In the genomic region with DNA sequence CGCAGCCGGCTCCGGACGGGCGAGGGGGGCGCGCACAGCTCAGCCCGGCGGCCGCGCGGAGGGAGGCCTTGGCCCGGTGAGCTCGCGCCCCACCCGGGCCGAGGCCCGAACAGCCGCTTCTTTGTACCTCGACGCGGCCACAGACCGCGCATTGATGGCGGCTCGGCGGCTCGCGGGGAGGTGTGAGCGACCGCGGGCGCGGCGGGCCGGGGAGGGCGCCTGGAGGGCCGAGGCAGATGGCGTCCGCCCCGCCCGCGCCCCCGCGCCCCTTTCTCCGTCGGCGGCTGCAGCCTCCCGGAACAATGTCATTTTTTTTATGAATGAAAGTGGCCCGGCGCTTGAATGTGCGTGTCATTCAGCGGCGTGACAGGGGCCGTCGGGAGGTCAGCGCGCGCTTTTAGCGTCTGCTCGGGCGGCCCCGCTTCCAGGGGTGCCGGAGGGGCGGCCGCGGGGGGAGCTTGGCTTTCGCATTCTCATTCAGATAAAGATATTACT, we compare ENCODE assay signal across 7 cellular contexts. TPM values are rescaled to one million over a fixed set of nuclear protein-coding genes. Genes with fewer than 3 reads are reported as not detected.
DNase-seq lines count a peak whose midpoint lies in the region; ATAC-seq and TF ChIP-seq lines count a peak whose summit lies in the region.

No MANE protein-coding gene starts in this region.

- DNase-seq in HCT116 (ENCODE audit: low read depth, low spot score) (no peak), SK-N-MC (ENCODE audit: low read depth, low spot score) (no peak), NCI-H2227 treated with DMSO at 0.1 percent for 48 hours (lab: John Stamatoyannopoulos, UW) (no peak), NCI-H2029 treated with DMSO at 0.1 percent for 48 hours (lab: John Stamatoyannopoulos, UW) (no peak)

- RAD21 ChIA-PET in HCT116 (lab: Charles Lee; ENCODE audit: low non-redundant PET in 1 of 2, low total read pairs in 2 of 2, uncharacterized antibody in 2 of 2, unreplicated experiment in 2 of 2) = no interaction called here

- H3K4me1 ChIP-seq in HCT116 (ENCODE audit: control insufficient read depth in 1 of 2, insufficient read depth in 2 of 2, low read length in 2 of 2) = peaks cover 6 to 19% of the 10 kb centered on the region in 2 experiments; a peak in 3 of 4 replicates
- H3K4me1 ChIP-seq in iPS-18a (ENCODE audit: control insufficient read depth, low read depth, low read length) = no peaks in the 10 kb centered on the region
- H3K4me1 ChIP-seq in skeletal muscle satellite cell (ENCODE audit: control insufficient read depth, insufficient read depth, low read length) = peaks cover 7% of the 10 kb centered on the region

- intact Hi-C loops in HCT116 (cut with micrococcal nuclease) = no loop called here

- ATAC-seq in HCT116 (peak; percentile 16), GM18498 (IDR thresholded peaks at IDR 0.05; ENCODE audit: unreplicated experiment) (no peak)

- H4K20me1 ChIP-seq in HCT116 (ENCODE audit: insufficient read depth) = no peaks in the 10 kb centered on the region

- POLR2A ChIA-PET in HCT116 (lab: Charles Lee) = interaction anchor here (1.7 kb wide), 1 partner anchor 27 kb away, joined by 5 read pairs; no protein-coding TSS in a partner anchor

- H3K4me2 ChIP-seq in HCT116 (ENCODE audit: low read length) (peak overlapping the region; percentile 98), skeletal muscle satellite cell (ENCODE audit: low read length) (peak overlapping the region; percentile 83)

- CTCF ChIA-PET in HCT116 (lab: Charles Lee) = interaction anchor here (0.6 to 0.7 kb wide), 2 partner anchors 10 to 254 kb away, joined by 3 to 4 read pairs; no protein-coding TSS in a partner anchor

- peak overlapping the region; percentile 61 to 80 for H3K4me3 ChIP-seq in HCT116 (replicated peaks in 1 of 2; ENCODE audit: low read depth in 1 of 2, low read length in 2 of 2)
- H3K4me3 ChIP-seq in SK-N-MC = peak overlapping the region; percentile 94
- H3K4me3 ChIP-seq in iPS-18a (ENCODE audit: low read length) = peak overlapping the region; percentile 69
- H3K4me3 ChIP-seq in skeletal muscle satellite cell (ENCODE audit: low read length) = no peak overlapping the region

- H3K9me3 ChIP-seq in HCT116 (ENCODE audit: control insufficient read depth in 1 of 2, insufficient read depth in 1 of 2, low read depth in 1 of 2, low read length in 2 of 2) = no peaks in the 10 kb centered on the region
- no peaks in the 10 kb centered on the region for H3K9me3 ChIP-seq in SK-N-MC (ENCODE audit: low read depth, low read length)
- no peaks in the 10 kb centered on the region for H3K9me3 ChIP-seq in iPS-18a (ENCODE audit: control insufficient read depth, low read depth, low read length)
- H3K9me3 ChIP-seq in skeletal muscle satellite cell (replicated peaks; ENCODE audit: low read length) = no peaks in the 10 kb centered on the region

- BruUV-seq in HCT116 (replicated peaks; lab: Mats Ljungman, UMichigan) = no TSS peak

- peaks cover 0 to 4% of the 10 kb centered on the region in 2 experiments; a peak in 1 of 4 replicates for H3K36me3 ChIP-seq in HCT116 (ENCODE audit: control insufficient read depth in 1 of 2, insufficient read depth in 2 of 2, low read length in 2 of 2)
- no peaks in the 10 kb centered on the region for H3K36me3 ChIP-seq in SK-N-MC (ENCODE audit: insufficient read depth, low read length)
- H3K36me3 ChIP-seq in iPS-18a (ENCODE audit: control insufficient read depth, low read depth, low read length) = no peaks in the 10 kb centered on the region
- no peaks in the 10 kb centered on the region for H3K36me3 ChIP-seq in skeletal muscle satellite cell (ENCODE audit: insufficient read depth, low read length)

- TF ChIP-seq POLR2A in HCT116 (IDR thresholded peaks at IDR 0.05; ENCODE audit: borderline replicate concordance, extremely low read depth, insufficient read depth, insufficient read length) = no peak

- no peak for TF ChIP-seq RAD21 in HCT116 (IDR thresholded peaks at IDR 0.05; ENCODE audit: low read depth)

- H3K27me3 ChIP-seq in HCT116 (ENCODE audit: insufficient read depth, low read length) (no peaks in the 10 kb centered on the region), iPS-18a (ENCODE audit: control insufficient read depth, insufficient read depth, low read length) (peaks cover 49% of the 10 kb centered on the region), skeletal muscle satellite cell (ENCODE audit: control insufficient read depth, insufficient read depth, low read length) (peaks cover 38% of the 10 kb centered on the region)

- peak overlapping the region; percentile 75; the same call in 1 of the 2 replicates for H3K27ac ChIP-seq in HCT116 (ENCODE audit: low read depth, low read length)
- H3K27ac ChIP-seq in SK-N-MC = no peak overlapping the region
- no peak overlapping the region for H3K27ac ChIP-seq in iPS-18a (ENCODE audit: low read length)

- H3K9me2 ChIP-seq in HCT116 (ENCODE audit: insufficient read depth) = no peaks in the 10 kb centered on the region

- no peak overlapping the region for H2AFZ ChIP-seq in HCT116 (ENCODE audit: low read depth, low read length, poor library complexity, severe bottlenecking)

- H3K79me2 ChIP-seq in HCT116 (ENCODE audit: insufficient read depth, low read length) = peaks cover 15% of the 10 kb centered on the region; the same call in 1 of the 2 replicates

- no peak for TF ChIP-seq CTCF in HCT116 (IDR thresholded peaks at IDR 0.05 in 2 of 3, conservative IDR thresholded peaks at IDR 0.05 in 1 of 3; ENCODE audit: borderline replicate concordance in 1 of 3, insufficient read depth in 1 of 3, low read depth in 2 of 3, low read length in 2 of 3)

- peak overlapping the region; percentile 68 for H3K9ac ChIP-seq in HCT116 (ENCODE audit: low read length)
- peak overlapping the region; percentile 73 for H3K9ac ChIP-seq in SK-N-MC (ENCODE audit: insufficient read length)
- no peak overlapping the region for H3K9ac ChIP-seq in iPS-18a (ENCODE audit: low read length)
- H3K9ac ChIP-seq in skeletal muscle satellite cell (ENCODE audit: low read depth, low read length) = no peak overlapping the region

TF ChIP-seq in HCT116, 20 proteins besides CTCF, POLR2A, EP300 and RAD21:
- TF ChIP-seq ZFX (IDR thresholded peaks at IDR 0.05) (peak; percentile 29; the same call in 1 of the 2 replicates), ZNF274 (IDR thresholded peaks at IDR 0.05; ENCODE audit: low read depth, low read length) (no peak)

RNA-seq across cellular contexts. Expression of a gene that starts 1.8 kb away (rescaled TPM):
- 31.7 TPM for total RNA-seq in HCT116 (2021; ENCODE audit: unreplicated experiment)
- 18.3 and 19.1 TPM in 2 replicates for polyA plus RNA-seq in HCT116 (2012)
- 0.25 and 0.44 TPM in 2 replicates for total RNA-seq in skeletal muscle satellite cell (2012; rRNA removed)

Comparison
In these comparisons a context has a peak if more than half of its experiments do, and no peak if none do; other contexts are left out.
1. H3K9ac ChIP-seq: peak in HCT116 (single experiment) and SK-N-MC (single experiment); none in iPS-18a (single experiment) and skeletal muscle satellite cell (single experiment).